ENCODE assay signal across 8 cellular contexts in the genomic region with DNA sequence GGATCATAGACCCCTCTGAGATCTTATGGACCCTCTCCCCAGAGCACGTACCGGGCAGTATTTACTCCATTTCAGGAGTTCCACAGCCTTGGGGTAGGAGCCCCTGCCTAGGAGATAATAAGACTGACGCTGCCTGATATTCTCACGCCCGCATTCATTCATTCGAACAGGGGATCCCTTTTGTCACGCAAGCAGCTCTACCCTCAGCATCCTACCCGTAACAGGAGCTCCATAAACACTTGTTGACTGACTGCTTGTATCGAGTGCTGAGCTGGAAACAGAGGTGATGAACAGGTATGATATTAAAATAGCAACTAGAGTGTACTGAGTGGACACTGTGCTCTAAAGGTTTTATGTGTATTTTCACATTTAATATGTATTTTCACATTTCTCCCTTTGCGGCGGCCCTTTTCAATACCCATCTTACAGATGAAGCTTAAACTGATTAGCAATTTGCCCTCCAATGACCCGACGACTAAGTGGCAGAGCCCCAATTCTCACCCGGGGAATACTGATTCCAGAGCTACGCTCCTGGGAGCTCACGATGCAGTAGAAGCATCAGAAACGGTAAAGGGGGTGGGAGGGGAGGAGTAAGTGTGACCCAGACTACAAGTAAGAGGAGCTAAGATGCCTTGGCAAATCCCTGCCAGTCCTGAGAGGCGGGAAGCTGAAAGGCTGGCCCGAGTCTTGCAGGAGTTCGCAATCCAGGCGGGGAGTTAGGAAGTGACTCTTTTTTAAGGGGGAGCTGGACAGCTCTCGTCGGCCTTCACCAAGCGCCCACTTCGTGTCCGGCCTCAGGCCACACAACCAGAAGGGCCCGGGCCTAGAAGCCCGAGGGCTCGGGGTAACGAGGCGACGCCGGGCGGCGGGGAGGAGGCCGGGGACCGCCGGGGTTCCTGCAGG. TPM values are rescaled to one million over a fixed set of nuclear protein-coding genes. Genes with fewer than 3 reads are reported as not detected.
A peak's percentile ranks its signal among the peaks of the same experiment; 100 is the strongest.
DNase-seq lines count a peak whose midpoint lies in the region; ATAC-seq, FAIRE-seq and TF ChIP-seq lines count a peak whose summit lies in the region.

No MANE protein-coding gene starts in this region.

- no peak for TF ChIP-seq CTCF in Calu3 (IDR thresholded peaks at IDR 0.05; ENCODE audit: unreplicated experiment)
- no peak for TF ChIP-seq CTCF in K562 (IDR thresholded peaks at IDR 0.05 in 2 of 3, conservative IDR thresholded peaks at IDR 0.05 in 1 of 3; ENCODE audit: insufficient read depth in 2 of 3, low read depth in 1 of 3, low read length in 3 of 3)
- no peak for TF ChIP-seq CTCF in hepatocyte (IDR thresholded peaks at IDR 0.05; ENCODE audit: poor library complexity)

- DNase-seq in Calu3 (peak; percentile 8), RKO (ENCODE audit: low spot score) (peak; percentile 89), K562 (ENCODE audit: extremely low read depth in 1 of 4, low spot score in 3 of 4) (peak; percentile 12 to 60 (median 26)), hepatocyte (ENCODE audit: low spot score) (peak; percentile 70), putamen (ENCODE audit: low spot score) (peak; percentile 63), GF-D8 (lab: John Stamatoyannopoulos, UW) (no peak)

- H3K36me3 ChIP-seq in K562 (ENCODE audit: control insufficient read depth, insufficient read depth, low read length) (peaks cover 11% of the 10 kb centered on the region; the same call in 1 of the 3 replicates), hepatocyte (replicated peaks; ENCODE audit: insufficient read depth, low read depth) (no peaks in the 10 kb centered on the region)

- intact Hi-C loops in Calu3 (cut with micrococcal nuclease; ENCODE audit: unreplicated experiment) (loop anchor here (5.0 kb wide), 1 partner anchor 64 kb away; no protein-coding TSS in a partner anchor), K562 (cut with micrococcal nuclease) (loop anchor here (5.0 kb wide), 2 partner anchors 64 to 116 kb away; no protein-coding TSS in a partner anchor)

- POLR2A ChIA-PET in K562 (lab: Yijun Ruan, JAX), result interaction anchor here (0.6 to 1.5 kb wide), 5 partner anchors 9 to 144 kb away, joined by 3 to 5 read pairs (median 3); a partner anchor contains a TSS

- under 1% methylated on average over 34 of the region's 38 CpGs for WGBS in K562 (ENCODE audit: insufficient coverage, low coverage, missing lambda C conversion rate)
- 2% methylated on average over 38 of the region's 38 CpGs for WGBS in hepatocyte (ENCODE audit: low lambda C conversion rate, missing lambda C conversion rate)

- peak overlapping the region; percentile 60 for H3K27ac Mint-ChIP-seq in Calu3 (ENCODE audit: unreplicated experiment)

- peak overlapping the region; percentile 93 to 95 for H3K9ac ChIP-seq in K562 (ENCODE audit: insufficient read depth in 1 of 2, low read depth in 2 of 2, low read length in 2 of 2)

- H3K4me3 ChIP-seq in K562 (peak overlapping the region; percentile 91), hepatocyte (peak overlapping the region; percentile 85)

- in situ Hi-C loops in K562 (cut with MboI), result no loop called here

- TF ChIP-seq RAD21 in K562 (CRISPR knock-in tag; conservative IDR thresholded peaks at IDR 0.05 in 1 of 2, IDR thresholded peaks at IDR 0.05 in 1 of 2), result no peak

- ATAC-seq in GM19452 (IDR thresholded peaks at IDR 0.05; ENCODE audit: unreplicated experiment) (peak; percentile 3), HG03521 (IDR thresholded peaks at IDR 0.05; ENCODE audit: unreplicated experiment) (peak; percentile 0), K562 (peak; percentile 71)

- H2AFZ ChIP-seq in K562 (ENCODE audit: low read depth, low read length) (peak overlapping the region; percentile 64), hepatocyte (peak overlapping the region; percentile 74)

- no peak for TF ChIP-seq POLR2A in K562 (conservative IDR thresholded peaks at IDR 0.05)

- CTCF ChIA-PET in Calu3 (lab: Charles Lee) (interaction anchor here (0.6 kb wide), 1 partner anchor 116 kb away, joined by 5 read pairs; no protein-coding TSS in a partner anchor), K562 (lab: Yijun Ruan, JAX; ENCODE audit: low intra/inter-chr PET ratio) (no interaction called here)

- H3K27me3 ChIP-seq in K562 (ENCODE audit: control insufficient read depth in 2 of 2, insufficient read depth in 2 of 2, low read length in 2 of 2), result no peaks in the 10 kb centered on the region
- no peaks in the 10 kb centered on the region for H3K27me3 ChIP-seq in hepatocyte

- H3K79me2 ChIP-seq in K562 (ENCODE audit: control insufficient read depth, insufficient read depth, low read length) (peaks cover 45% of the 10 kb centered on the region), hepatocyte (peaks cover 48% of the 10 kb centered on the region)

- H3K27ac ChIP-seq in K562 (ENCODE audit: extremely low read depth, low read depth, low read length), result peak overlapping the region; percentile 99
- H3K27ac ChIP-seq in hepatocyte, result peak overlapping the region; percentile 97

- no peaks in the 10 kb centered on the region for H3K9me2 ChIP-seq in hepatocyte (replicated peaks; ENCODE audit: insufficient read depth)

- peaks cover 28% of the 10 kb centered on the region for H3K36me3 Mint-ChIP-seq in Calu3 (ENCODE audit: insufficient read depth, unreplicated experiment)

- peaks cover 0 to 5% of the 10 kb centered on the region in 2 experiments; a peak in 4 of 5 replicates for H3K4me1 ChIP-seq in K562 (replicated peaks in 1 of 2; ENCODE audit: control insufficient read depth in 2 of 2, insufficient read depth in 2 of 2, low read length in 2 of 2)
- H3K4me1 ChIP-seq in hepatocyte (ENCODE audit: insufficient read depth), result peaks cover 8% of the 10 kb centered on the region

- H3K4me2 ChIP-seq in K562 (ENCODE audit: insufficient read depth, low read length) (peak overlapping the region; percentile 81), hepatocyte (peak overlapping the region; percentile 85)

- BruUV-seq in Calu3 (replicated peaks; lab: Mats Ljungman, UMichigan), result no TSS peak
- BruUV-seq in K562 (replicated peaks; lab: Mats Ljungman, UMichigan), result TSS peak; percentile 42

- FAIRE-seq in K562 (lab: Jason Lieb, UNC), result peak; percentile 58

- H3K27me3 Mint-ChIP-seq in Calu3 (ENCODE audit: unreplicated experiment), result peaks cover 1% of the 10 kb centered on the region

- no peaks in the 10 kb centered on the region for H3K9me3 Mint-ChIP-seq in Calu3 (ENCODE audit: low read depth, unreplicated experiment)

- no peak for TF ChIP-seq EP300 in K562 (IDR thresholded peaks at IDR 0.05; ENCODE audit: low read length)

- H3K9me1 ChIP-seq in K562 (ENCODE audit: control insufficient read depth, insufficient read depth, low read length), result no peaks in the 10 kb centered on the region

- peaks cover 9% of the 10 kb centered on the region for H3K4me1 Mint-ChIP-seq in Calu3 (ENCODE audit: low read depth, unreplicated experiment)

- H3K9me3 ChIP-seq in K562 (replicated peaks; ENCODE audit: control insufficient read depth, insufficient read depth, low read depth, low read length) (no peaks in the 10 kb centered on the region), hepatocyte (ENCODE audit: low read depth) (no peaks in the 10 kb centered on the region)

- peak overlapping the region; percentile 87 for H3K4me3 Mint-ChIP-seq in Calu3 (ENCODE audit: low read depth, unreplicated experiment)

- H4K20me1 ChIP-seq in K562 (replicated peaks; ENCODE audit: control insufficient read depth, insufficient read depth, low read length), result no peaks in the 10 kb centered on the region; the same call in 1 of the 2 replicates
- H4K20me1 ChIP-seq in hepatocyte (ENCODE audit: insufficient read depth, poor library complexity, severe bottlenecking), result peaks cover 14% of the 10 kb centered on the region

TF ChIP-seq in K562, 482 proteins besides CTCF, POLR2A, EP300 and RAD21 (continues in another document):
- TF ChIP-seq TOE1 (IDR thresholded peaks at IDR 0.05; ENCODE audit: borderline replicate concordance), result no peak
- no peak for TF ChIP-seq TOE1 (CRISPR knock-in tag; IDR thresholded peaks at IDR 0.05; ENCODE audit: borderline replicate concordance, low read depth)

RNA-seq across cellular contexts. Expression of a gene that starts 0.7 kb away (rescaled TPM):
- total RNA-seq in Calu3 (2022), result 10.6 and 11.3 TPM in 2 replicates
- 18.1 and 35.6 TPM in 2 replicates for total RNA-seq in K562 (2011; cell fraction: chromatin; rRNA removed; ENCODE audit: low replicate concordance)
- total RNA-seq in K562 (2011; cell fraction: nucleolus; rRNA removed), result 8.5 and 12.8 TPM in 2 replicates
- 17.7 and 29.4 TPM in 2 replicates for total RNA-seq in K562 (2011; cell fraction: nucleoplasm; rRNA removed)
- 11.1 and 11.7 TPM in 2 replicates for total RNA-seq in K562 (2014; rRNA removed)
- total RNA-seq in K562 (2014; rRNA removed; fragmentation: Illumina TruSeq; extraction: Trizol), result 23.0 and 26.2 TPM in 2 replicates
- 24.1 and 30.0 TPM in 2 replicates for total RNA-seq in K562 (2015; rRNA removed; fragmentation: Illumina TruSeq; extraction: Trizol)
- total RNA-seq in K562 (2021), result 17.5 and 18.0 TPM in 2 replicates
- polyA plus RNA-seq in K562 (2011; rRNA removed), result 34.2 and 40.4 TPM in 2 replicates
- polyA plus RNA-seq in K562 (2011; cell fraction: cytosol; rRNA removed), result 10.8 and 21.3 TPM in 2 replicates
- polyA plus RNA-seq in K562 (2011; cell fraction: nucleus; rRNA removed), result 19.7 and 26.9 TPM in 2 replicates
- 16.9 and 20.4 TPM in 2 replicates for polyA plus RNA-seq in K562 (2012)
- 23.2 and 25.5 TPM in 2 replicates for polyA plus RNA-seq in K562 (2014; fragmentation: Illumina TruSeq; extraction: Trizol)
- 1 to 10 TPM; 6.7 to 9.5 TPM for polyA plus RNA-seq in K562 (2014; fragmentation: Nextera tagmentation; extraction: Ambion mirVana)
- 24.3 and 27.2 TPM in 2 replicates for polyA plus RNA-seq in K562 (2014; rRNA removed)
- 17.5 and 25.7 TPM in 2 replicates for polyA minus RNA-seq in K562 (2011; rRNA and poly(A)+ RNA removed)
- polyA minus RNA-seq in K562 (2011; cell fraction: cytosol; rRNA and poly(A)+ RNA removed), result 7.4 and 12.3 TPM in 2 replicates
- polyA minus RNA-seq in K562 (2011; cell fraction: nucleus; rRNA and poly(A)+ RNA removed), result 22.5 and 33.3 TPM in 2 replicates
- 19.7 and 26.1 TPM in 2 replicates for total RNA-seq in hepatocyte
- 14.5 and 18.1 TPM in 2 replicates for polyA plus RNA-seq in hepatocyte

Comparison
In these comparisons a context has a peak if more than half of its experiments do, and no peak if none do; other contexts are left out.
1. ATAC-seq: peak in every context shown above with its lines; median percentile 71 in K562; 3 in GM19452; 0 in HG03521.